In the genomic region with DNA sequence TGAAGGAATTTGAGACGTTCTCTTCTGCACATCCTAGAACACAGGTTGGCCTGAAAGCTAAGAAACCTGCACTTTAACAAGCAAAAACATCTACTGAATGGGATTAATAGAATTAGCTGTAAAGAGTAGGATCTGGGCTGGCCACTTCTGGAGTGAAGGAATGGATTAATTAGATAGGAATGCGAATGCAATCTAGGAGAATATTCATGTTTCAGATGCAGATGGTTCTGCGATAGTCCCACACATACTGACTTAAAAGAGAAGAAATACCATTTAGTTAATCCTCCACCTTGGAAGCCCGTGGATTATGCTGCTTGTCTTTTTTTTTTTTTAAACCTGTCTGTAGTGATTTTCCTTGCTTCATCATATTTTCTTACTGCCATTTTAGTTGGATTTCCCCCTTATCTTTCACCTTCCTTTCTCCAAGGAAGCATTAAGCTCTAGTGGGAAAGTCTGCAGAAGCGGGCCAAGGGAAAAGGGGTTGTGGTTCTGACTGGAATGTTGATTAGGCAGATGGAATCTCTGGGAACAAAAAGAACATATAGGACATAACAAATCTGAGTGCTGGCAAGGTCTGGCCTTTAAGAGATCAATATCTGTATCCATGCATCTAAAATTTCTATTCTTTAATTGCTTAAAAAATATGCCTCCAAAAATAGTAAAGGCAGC, we compare ENCODE assay signal across 29 cellular contexts.
"Had no signal": no experiment of that assay in that cellular context is flagged by ENCODE, and none has a peak within 500 bp of the region (broad histone marks: within the 10 kb centered on the region; RNA-seq: fewer than 3 reads in every experiment).

No MANE protein-coding gene starts in this region.

- H3K27me3 ChIP-seq: ascending aorta, MG63, SJSA1 had no signal

- H3K4me1 ChIP-seq: ascending aorta, SJSA1 had no signal

- H3K27ac ChIP-seq: ascending aorta, SJSA1 had no signal

- DNase-seq: activated CD4-positive, alpha-beta T cell treated with anti-CD3 and anti-CD28 coated beads, Interleukin-2, amount 10 ng/mL, durations not matched to agents 7 days and 5 days; activated CD4-positive, alpha-beta T cell treated with anti-CD3 and anti-CD28 coated beads, Interleukin-2, amount 50 U/mL, for 48 hours; activated CD8-positive, alpha-beta T cell treated with anti-CD3 and anti-CD28 coated beads, Interleukin-2, amount 10 ng/mL, durations not matched to agents 7 days and 5 days; activated gamma-delta T cell; activated naive CD4-positive, alpha-beta T cell treated with Interleukin-2 at 50 U/mL for 16 hours; activated naive CD8-positive, alpha-beta T cell treated with anti-CD3 and anti-CD28 coated beads, Interleukin-2, amount 10 ng/mL, durations not matched to agents 7 days and 5 days; activated T-cell treated with anti-CD3 and anti-CD28 coated beads, Interleukin-2, amount 50 U/mL, for 24 hours; amygdala; caudate nucleus; Kasumi-1; KG1; MG63; MV-4-11; NCI-H1092 treated with DMSO at 0.1 percent for 48 hours; NCI-H1417; NCI-H146; NCI-H187; NCI-H2029 treated with DMSO at 0.1 percent for 48 hours; NCI-H2107; NCI-H2171; NCI-H446; NCI-H510A treated with DMSO at 0.1 percent for 48 hours; NCI-H526 treated with DMSO at 0.1 percent for 48 hours; NCI-H774; RPMI8226; SHP77 treated with DMSO at 0.1 percent for 48 hours; SK-N-SH had no signal

- H3K36me3 ChIP-seq: ascending aorta, MG63, SJSA1 had no signal

- H3K9me3 ChIP-seq: MG63, SK-N-SH had no signal

- H3K4me3 ChIP-seq: ascending aorta, MG63, SJSA1 had no signal

- H3K4me2 ChIP-seq: SK-N-SH had no signal

- H3K9ac ChIP-seq: SK-N-SH had no signal
